Comparison of ENCODE assay signal across 25 cellular contexts in genomic region chr9:86288501-86288900, GRCh38. TPM values are rescaled to one million over a fixed set of nuclear protein-coding genes. Genes with fewer than 3 reads are reported as not detected.
A peak's percentile ranks its signal among the peaks of the same experiment; 100 is the strongest.
DNase-seq lines count a peak whose midpoint lies in the region; ATAC-seq, FAIRE-seq and TF ChIP-seq lines count a peak whose summit lies in the region.
"Had no signal": no experiment of that assay in that cellular context is flagged by ENCODE, and none has a peak within 500 bp of the region (broad histone marks: within the 10 kb centered on the region; RNA-seq: fewer than 3 reads in every experiment).

No MANE protein-coding gene starts in this region.

- H3K27ac Mint-ChIP-seq in activated T-helper 17 cell treated with anti-CD3 and anti-CD28 coated beads, Interleukin-2, amount 50 U/mL, for 72 hours = peak overlapping the region; percentile 24
- H3K27ac Mint-ChIP-seq in memory B cell (peak overlapping the region; percentile 61), type B pancreatic cell (no peak overlapping the region)
- H3K27ac Mint-ChIP-seq: CD4-positive, alpha-beta T cell had no signal

- H3K9me3 Mint-ChIP-seq in activated T-helper 17 cell treated with anti-CD3 and anti-CD28 coated beads, Interleukin-2, amount 50 U/mL, for 72 hours = no peaks in the 10 kb centered on the region
- no peaks in the 10 kb centered on the region for H3K9me3 Mint-ChIP-seq in memory B cell
- H3K9me3 Mint-ChIP-seq in type B pancreatic cell = no peaks in the 10 kb centered on the region
- H3K9me3 Mint-ChIP-seq: CD4-positive, alpha-beta T cell had no signal

- H3K4me1 ChIP-seq in Karpas-422 (ENCODE audit: low read length) = peaks cover 38% of the 10 kb centered on the region
- H3K4me1 ChIP-seq in MM.1S (ENCODE audit: low read length) = no peaks in the 10 kb centered on the region; the same call in 1 of the 2 replicates

- no peak overlapping the region for H3K9ac ChIP-seq in Karpas-422 (ENCODE audit: low read length)
- no peak overlapping the region for H3K9ac ChIP-seq in MM.1S (ENCODE audit: low read length)

- H3K36me3 Mint-ChIP-seq in activated T-helper 17 cell treated with anti-CD3 and anti-CD28 coated beads, Interleukin-2, amount 50 U/mL, for 72 hours (ENCODE audit: low read depth) = peaks cover 71% of the 10 kb centered on the region
- no peaks in the 10 kb centered on the region for H3K36me3 Mint-ChIP-seq in memory B cell
- no peaks in the 10 kb centered on the region for H3K36me3 Mint-ChIP-seq in type B pancreatic cell

- H3K4me3 Mint-ChIP-seq in activated T-helper 17 cell treated with anti-CD3 and anti-CD28 coated beads, Interleukin-2, amount 50 U/mL, for 72 hours = no peak overlapping the region
- H3K4me3 Mint-ChIP-seq in memory B cell (no peak overlapping the region), type B pancreatic cell (no peak overlapping the region)
- H3K4me3 Mint-ChIP-seq: CD4-positive, alpha-beta T cell had no signal

- H3K27me3 ChIP-seq in Karpas-422 (ENCODE audit: low read length) = no peaks in the 10 kb centered on the region
- H3K27me3 ChIP-seq in MM.1S (replicated peaks; ENCODE audit: insufficient read depth, low read length) = no peaks in the 10 kb centered on the region

- 0 out of 2 replicates have a peak, but pooled peaks cover under 1% of the 10 kb centered on the region for H3F3A ChIP-seq in MM.1S (ENCODE audit: insufficient read depth, low read length)

- no peaks in the 10 kb centered on the region for H3K27me3 Mint-ChIP-seq in activated T-helper 17 cell treated with anti-CD3 and anti-CD28 coated beads, Interleukin-2, amount 50 U/mL, for 72 hours
- no peaks in the 10 kb centered on the region for H3K27me3 Mint-ChIP-seq in memory B cell
- no peaks in the 10 kb centered on the region for H3K27me3 Mint-ChIP-seq in type B pancreatic cell
- H3K27me3 Mint-ChIP-seq: CD4-positive, alpha-beta T cell had no signal

- peak; percentile 42 for FAIRE-seq in G401.6 (lab: Jason Lieb, UNC)
- FAIRE-seq: A204.1, GM12891, GM18507, RCC 7860 had no signal

- no peak for ATAC-seq in activated T-helper 17 cell treated with anti-CD3 and anti-CD28 coated beads, Interleukin-2, amount 50 U/mL, for 72 hours (replicated peaks)
- no peak for ATAC-seq in memory B cell (ENCODE audit: low read depth)
- no peak for ATAC-seq in HG03135 (IDR thresholded peaks at IDR 0.05; ENCODE audit: unreplicated experiment)

- POLR2A ChIA-PET in RWPE1 (lab: Yijun Ruan, JAX; ENCODE audit: low non-redundant PET) = no interaction called here

- H3K4me3 ChIP-seq in Karpas-422 (ENCODE audit: low read length) (no peak overlapping the region), MM.1S (ENCODE audit: low read length) (no peak overlapping the region)

- H3K4me1 Mint-ChIP-seq in activated T-helper 17 cell treated with anti-CD3 and anti-CD28 coated beads, Interleukin-2, amount 50 U/mL, for 72 hours = peaks cover 2% of the 10 kb centered on the region
- H3K4me1 Mint-ChIP-seq in memory B cell (peaks cover 2% of the 10 kb centered on the region), type B pancreatic cell (ENCODE audit: unreplicated experiment) (peaks cover 5% of the 10 kb centered on the region)

- peak overlapping the region; percentile 9; the same call in 1 of the 2 replicates for H3K27ac ChIP-seq in Karpas-422 (ENCODE audit: low read length)
- H3K27ac ChIP-seq in RWPE1 = no peak overlapping the region
- H3K27ac ChIP-seq in MM.1S (ENCODE audit: low read length) = no peak overlapping the region

- H3K36me3 ChIP-seq in Karpas-422 (ENCODE audit: insufficient read depth, low read length) (peaks cover 12% of the 10 kb centered on the region; the same call in 1 of the 2 replicates), MM.1S (replicated peaks; ENCODE audit: insufficient read depth, low read length) (no peaks in the 10 kb centered on the region; the same call in 1 of the 2 replicates)

- H3K9me3 ChIP-seq in Karpas-422 (ENCODE audit: low read length) (no peaks in the 10 kb centered on the region), MM.1S (replicated peaks; ENCODE audit: insufficient read depth, low read length) (no peaks in the 10 kb centered on the region)

- no peaks in the 10 kb centered on the region for H3K9me2 ChIP-seq in Karpas-422 (replicated peaks; ENCODE audit: insufficient read depth, low read length)
- no peaks in the 10 kb centered on the region for H3K9me2 ChIP-seq in MM.1S (replicated peaks; ENCODE audit: insufficient read depth, low read length)

- H3K79me2 ChIP-seq in Karpas-422 (ENCODE audit: low read length) (peaks cover 23% of the 10 kb centered on the region), MM.1S (ENCODE audit: low read length) (no peaks in the 10 kb centered on the region)

- H3K4me2 ChIP-seq in Karpas-422 (ENCODE audit: low read depth, low read length, poor library complexity, severe bottlenecking) = no peak overlapping the region
- H3K4me2 ChIP-seq in MM.1S (ENCODE audit: low read depth, low read length) = no peak overlapping the region

- H2AFZ ChIP-seq in Karpas-422 (ENCODE audit: low read length) (no peak overlapping the region), MM.1S (ENCODE audit: low read length) (no peak overlapping the region)

- no peak for TF ChIP-seq CTCF in RWPE1 (conservative IDR thresholded peaks at IDR 0.05; ENCODE audit: low read depth)
- no peak for TF ChIP-seq CTCF in type B pancreatic cell (conservative IDR thresholded peaks at IDR 0.05)
- no peak for TF ChIP-seq CTCF in MM.1S (IDR thresholded peaks at IDR 0.05; ENCODE audit: low read length)

- CTCF ChIA-PET in RWPE1 (lab: Yijun Ruan, JAX) = no interaction called here

- H4K20me1 ChIP-seq in Karpas-422 (ENCODE audit: insufficient read depth, low read depth, low read length) (no peaks in the 10 kb centered on the region), MM.1S (ENCODE audit: insufficient read depth, low read length) (no peaks in the 10 kb centered on the region)

- DNase-seq in Karpas-422 (no peak), memory B cell (ENCODE audit: low spot score in 2 of 2) (no peak), RWPE1 (ENCODE audit: low spot score) (no peak), type B pancreatic cell (ENCODE audit: extremely low spot score, unreplicated experiment) (no peak), MM.1S (no peak)
- DNase-seq: CD4-positive, alpha-beta T cell; DMS153; GOT3; IMR-90; NCI-H1092 treated with DMSO at 0.1 percent for 48 hours; NCI-H146; NCI-H2029 treated with DMSO at 0.1 percent for 48 hours; NCI-H2171; NCI-H446 treated with DMSO at 0.1 percent for 48 hours; NCI-H748 treated with DMSO at 0.1 percent for 48 hours; NK-92 treated with Interleukin-12 subunit alpha and Interleukin-12 subunit beta, amount 100 ng/mL, for 24 hours; Right ventricle myocardium superior had no signal

RNA-seq across cellular contexts. Expression of gene ISCA1, which starts 6.2 kb away (rescaled TPM):
- 23.8 and 51.4 TPM in 2 replicates for total RNA-seq in Karpas-422 (2014; rRNA removed; shearing (Covaris generic); ENCODE audit: low replicate concordance)
- 10 to 100 TPM; 33.2 to 34.6 TPM for total RNA-seq in activated T-helper 17 cell treated with anti-CD3 and anti-CD28 coated beads, Interleukin-2, amount 50 U/mL, for 72 hours
- total RNA-seq in type B pancreatic cell (ENCODE audit: low replicate concordance) = 33.2 and 36.8 TPM in 2 replicates

RNA-seq across cellular contexts. Expression of gene C9orf153, which starts 29.0 kb away (rescaled TPM):
- 2.9 TPM in 1 of 2 replicates, not detected in the other for total RNA-seq in Karpas-422 (2014; rRNA removed; shearing (Covaris generic); ENCODE audit: low replicate concordance)
- total RNA-seq in activated T-helper 17 cell treated with anti-CD3 and anti-CD28 coated beads, Interleukin-2, amount 50 U/mL, for 72 hours = 1 to 10 TPM in 1 of 2 donors, under 1 TPM in 1; 0.26 to 1.0 TPM
- total RNA-seq in type B pancreatic cell (ENCODE audit: low replicate concordance) = 1.1 TPM in 1 of 2 replicates, not detected in the other
- total RNA-seq: IMR-90, LHCN-M2 had no signal
